ENCODE assay signal across 23 cellular contexts in the genomic region with DNA sequence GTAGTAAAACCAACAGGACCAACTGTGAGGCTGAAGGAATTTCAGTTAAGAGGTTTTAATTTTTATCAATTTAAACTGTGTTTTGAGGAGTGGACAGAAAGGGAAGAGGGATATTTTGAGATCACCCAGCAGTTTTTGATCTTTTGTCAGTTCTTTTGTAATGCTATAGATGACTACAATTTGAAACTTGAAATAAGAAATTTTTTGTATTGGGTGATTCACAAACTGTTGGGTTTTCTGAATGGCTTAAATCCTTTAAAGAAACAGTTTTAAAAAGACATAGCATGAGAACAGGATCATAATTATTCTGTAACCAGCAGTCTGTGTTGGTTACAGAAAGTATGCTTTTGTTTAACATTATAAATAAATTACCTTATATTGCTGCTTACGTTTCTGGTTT.
A peak's percentile ranks its signal among the peaks of the same experiment; 100 is the strongest.
DNase-seq lines count a peak whose midpoint lies in the region; ATAC-seq, FAIRE-seq and TF ChIP-seq lines count a peak whose summit lies in the region.
"Had no signal": no experiment of that assay in that cellular context is flagged by ENCODE, and none has a peak within 500 bp of the region (broad histone marks: within the 10 kb centered on the region; RNA-seq: fewer than 3 reads in every experiment).

No MANE protein-coding gene starts in this region.

- H3K4me2 ChIP-seq in GM12878 (ENCODE audit: control insufficient read depth, insufficient read depth) (no peak overlapping the region), skeletal muscle satellite cell (ENCODE audit: low read length) (peak overlapping the region; percentile 43)

- SMC1A ChIA-PET in GM12878 (lab: Charles Lee; ENCODE audit: uncharacterized antibody, unreplicated experiment) = interaction anchor here (1.2 kb wide), 1 partner anchor 32 kb away, joined by 4 read pairs; no protein-coding TSS in a partner anchor

- H3K27ac ChIP-seq in HUES48 (ENCODE audit: low read depth, low read length) (peak overlapping the region; percentile 4), GM12878 (ENCODE audit: control insufficient read depth, insufficient read depth) (no peak overlapping the region)
- H3K27ac ChIP-seq: esophagus muscularis mucosa, prostate gland had no signal

- H3K4me1 ChIP-seq in HUES48 (ENCODE audit: control insufficient read depth, insufficient read depth, low read length) (peaks cover 59% of the 10 kb centered on the region), GM12878 (ENCODE audit: control insufficient read depth, insufficient read depth, low read length) (peaks cover 26% of the 10 kb centered on the region), skeletal muscle satellite cell (ENCODE audit: control insufficient read depth, insufficient read depth, low read length) (peaks cover 45% of the 10 kb centered on the region)
- H3K4me1 ChIP-seq: prostate gland had no signal

- CTCF ChIA-PET in activated CD8-positive, alpha-beta T cell treated with anti-CD3 and anti-CD28 coated beads for 36 hours (lab: Charles Lee) = no interaction called here
- CTCF ChIA-PET in activated CD8-positive, alpha-beta T cell treated with anti-CD3 and anti-CD28 coated beads, Interleukin-2, amount 10 ng/mL, durations not matched to agents 7 days and 5 days (lab: Charles Lee) = interaction anchor here (0.9 to 1.4 kb wide), 3 partner anchors 9 to 46 kb away, joined by 3 read pairs; no protein-coding TSS in a partner anchor
- CTCF ChIA-PET in GM12878 (lab: Yijun Ruan, JAX) = no interaction called here

- TF ChIP-seq EP300 in GM12878 (IDR thresholded peaks at IDR 0.05; ENCODE audit: borderline replicate concordance in 1 of 2, control insufficient read depth in 1 of 2, low read depth in 2 of 2, low read length in 2 of 2) = no peak

- ATAC-seq in activated CD8-positive, alpha-beta T cell treated with anti-CD3 and anti-CD28 coated beads for 36 hours = peak; percentile 41
- ATAC-seq in activated CD8-positive, alpha-beta T cell treated with anti-CD3 and anti-CD28 coated beads, Interleukin-2, amount 10 ng/mL, durations not matched to agents 7 days and 5 days = no peak
- ATAC-seq in GM12878 (0 out of 3 replicates have a peak, but pooled peaks have one; percentile 6), HG02678 (IDR thresholded peaks at IDR 0.05; ENCODE audit: unreplicated experiment) (no peak)
- ATAC-seq: activated CD8-positive, alpha-beta memory T cell treated with anti-CD3 and anti-CD28 coated beads, Interleukin-2, amount 10 ng/mL, durations not matched to agents 7 days and 5 days; HCT116; naive thymus-derived CD8-positive, alpha-beta T cell had no signal

- H3K4me3 ChIP-seq in HUES48 (ENCODE audit: low read depth, low read length) (no peak overlapping the region), GM12878 (no peak overlapping the region), skeletal muscle satellite cell (ENCODE audit: low read length) (peak overlapping the region; percentile 25)
- H3K4me3 ChIP-seq: esophagus muscularis mucosa, heart right ventricle, prostate gland had no signal

- intact Hi-C loops in activated CD8-positive, alpha-beta T cell treated with anti-CD3 and anti-CD28 coated beads for 36 hours (cut with micrococcal nuclease) = loop anchor here (10.0 kb wide), 1 partner anchor 51 kb away; no protein-coding TSS in a partner anchor
- intact Hi-C loops in GM12878 (cut with micrococcal nuclease; ENCODE audit: unreplicated experiment) = no loop called here

- H4K20me1 ChIP-seq in GM12878 (ENCODE audit: control insufficient read depth, insufficient read depth) = no peaks in the 10 kb centered on the region

- no peaks in the 10 kb centered on the region for H3K9me3 ChIP-seq in HUES48 (ENCODE audit: control insufficient read depth, insufficient read depth, low read length)
- peaks cover under 1% of the 10 kb centered on the region; the same call in 1 of the 3 replicates for H3K9me3 ChIP-seq in GM12878 (replicated peaks; ENCODE audit: control insufficient read depth, insufficient read depth, low read length)
- no peaks in the 10 kb centered on the region for H3K9me3 ChIP-seq in skeletal muscle satellite cell (replicated peaks; ENCODE audit: low read length)
- H3K9me3 ChIP-seq: esophagus muscularis mucosa, heart right ventricle, prostate gland had no signal

- H3K36me3 Mint-ChIP-seq in activated CD8-positive, alpha-beta T cell treated with anti-CD3 and anti-CD28 coated beads for 36 hours (ENCODE audit: low read depth) = no peaks in the 10 kb centered on the region
- no peaks in the 10 kb centered on the region for H3K36me3 Mint-ChIP-seq in activated CD8-positive, alpha-beta T cell treated with anti-CD3 and anti-CD28 coated beads, Interleukin-2, amount 10 ng/mL, durations not matched to agents 7 days and 5 days (ENCODE audit: low read depth)
- H3K36me3 Mint-ChIP-seq: CD8-positive, alpha-beta memory T cell; naive thymus-derived CD8-positive, alpha-beta T cell; stimulated activated effector memory CD8-positive, alpha-beta T cell treated with anti-CD3 and anti-CD28 coated beads, Interleukin-12 subunit alpha, Interleukin-12 subunit beta, amount 100 ng/mL, for 72 hours; type B pancreatic cell had no signal

- no peak overlapping the region for H3K9ac ChIP-seq in HUES48 (ENCODE audit: low read depth, low read length)
- no peak overlapping the region for H3K9ac ChIP-seq in GM12878 (ENCODE audit: control insufficient read depth, insufficient read depth, low read length)
- peak overlapping the region; percentile 47 for H3K9ac ChIP-seq in skeletal muscle satellite cell (ENCODE audit: low read depth, low read length)

- TF ChIP-seq CTCF in activated CD8-positive, alpha-beta T cell treated with anti-CD3 and anti-CD28 coated beads for 36 hours (IDR thresholded peaks at IDR 0.05) = no peak
- TF ChIP-seq CTCF in GM12878 (IDR thresholded peaks at IDR 0.05 in 2 of 3, conservative IDR thresholded peaks at IDR 0.05 in 1 of 3; ENCODE audit: control insufficient read depth in 2 of 3, extremely low read depth in 1 of 3, insufficient read depth in 1 of 3, low read depth in 3 of 3, low read length in 3 of 3) = no peak

- H3K4me3 Mint-ChIP-seq in activated CD8-positive, alpha-beta T cell treated with anti-CD3 and anti-CD28 coated beads for 36 hours = no peak overlapping the region
- no peak overlapping the region for H3K4me3 Mint-ChIP-seq in activated CD8-positive, alpha-beta T cell treated with anti-CD3 and anti-CD28 coated beads, Interleukin-2, amount 10 ng/mL, durations not matched to agents 7 days and 5 days
- H3K4me3 Mint-ChIP-seq: activated CD8-positive, alpha-beta memory T cell treated with anti-CD3 and anti-CD28 coated beads, Interleukin-2, amount 10 ng/mL, durations not matched to agents 7 days and 5 days; CD8-positive, alpha-beta memory T cell; naive thymus-derived CD8-positive, alpha-beta T cell; stimulated activated effector memory CD8-positive, alpha-beta T cell treated with anti-CD3 and anti-CD28 coated beads, Interleukin-12 subunit alpha, Interleukin-12 subunit beta, amount 100 ng/mL, for 72 hours; type B pancreatic cell had no signal

- WGBS in GM12878 (ENCODE audit: insufficient coverage, insufficient replicate concordance, low lambda C conversion rate, missing lambda C conversion rate) = 93% methylated on average over 1 of the region's 1 CpG

- no peak for TF ChIP-seq POLR2A in GM12878 (IDR thresholded peaks at IDR 0.05; ENCODE audit: low read depth, low read length)

- peaks cover 65% of the 10 kb centered on the region for H3K4me1 Mint-ChIP-seq in activated CD8-positive, alpha-beta T cell treated with anti-CD3 and anti-CD28 coated beads for 36 hours (ENCODE audit: low read depth)
- H3K4me1 Mint-ChIP-seq in activated CD8-positive, alpha-beta T cell treated with anti-CD3 and anti-CD28 coated beads, Interleukin-2, amount 10 ng/mL, durations not matched to agents 7 days and 5 days (ENCODE audit: low read depth) = peaks cover 27% of the 10 kb centered on the region

- FAIRE-seq in GM12878 (lab: Jason Lieb, UNC) = no peak

- RAD21 ChIA-PET in GM12878 (lab: Charles Lee; ENCODE audit: unreplicated experiment) = interaction anchor here (1.0 to 1.4 kb wide), 2 partner anchors 21 to 59 kb away, joined by 3 read pairs; no protein-coding TSS in a partner anchor

- H3K27me3 ChIP-seq in HUES48 (ENCODE audit: control insufficient read depth, insufficient read depth, low read length) (no peaks in the 10 kb centered on the region), GM12878 (replicated peaks in 1 of 2; ENCODE audit: control insufficient read depth in 2 of 2, insufficient read depth in 2 of 2, low read length in 1 of 2) (no peaks in the 10 kb centered on the region), skeletal muscle satellite cell (ENCODE audit: control insufficient read depth, insufficient read depth, low read length) (no peaks in the 10 kb centered on the region)
- H3K27me3 ChIP-seq: esophagus muscularis mucosa, heart right ventricle had no signal

- no TSS peak for BruUV-seq in GM12878 (replicated peaks; lab: Mats Ljungman, UMichigan)

- no peaks in the 10 kb centered on the region for H3K9me3 Mint-ChIP-seq in activated CD8-positive, alpha-beta T cell treated with anti-CD3 and anti-CD28 coated beads for 36 hours
- no peaks in the 10 kb centered on the region for H3K9me3 Mint-ChIP-seq in activated CD8-positive, alpha-beta T cell treated with anti-CD3 and anti-CD28 coated beads, Interleukin-2, amount 10 ng/mL, durations not matched to agents 7 days and 5 days (ENCODE audit: insufficient read depth)
- H3K9me3 Mint-ChIP-seq: CD8-positive, alpha-beta memory T cell; naive thymus-derived CD8-positive, alpha-beta T cell; stimulated activated effector memory CD8-positive, alpha-beta T cell treated with anti-CD3 and anti-CD28 coated beads, Interleukin-12 subunit alpha, Interleukin-12 subunit beta, amount 100 ng/mL, for 72 hours; type B pancreatic cell had no signal

- in situ Hi-C loops in GM12878 (cut with MboI) = no loop called here

- H3K27me3 Mint-ChIP-seq in activated CD8-positive, alpha-beta T cell treated with anti-CD3 and anti-CD28 coated beads for 36 hours = no peaks in the 10 kb centered on the region
- no peaks in the 10 kb centered on the region for H3K27me3 Mint-ChIP-seq in activated CD8-positive, alpha-beta T cell treated with anti-CD3 and anti-CD28 coated beads, Interleukin-2, amount 10 ng/mL, durations not matched to agents 7 days and 5 days (ENCODE audit: low read depth)
- H3K27me3 Mint-ChIP-seq: activated CD8-positive, alpha-beta memory T cell treated with anti-CD3 and anti-CD28 coated beads, Interleukin-2, amount 10 ng/mL, durations not matched to agents 7 days and 5 days; brain; CD8-positive, alpha-beta memory T cell; naive thymus-derived CD8-positive, alpha-beta T cell; type B pancreatic cell had no signal

- H3K27ac Mint-ChIP-seq in activated CD8-positive, alpha-beta T cell treated with anti-CD3 and anti-CD28 coated beads for 36 hours = no peak overlapping the region
- no peak overlapping the region for H3K27ac Mint-ChIP-seq in activated CD8-positive, alpha-beta T cell treated with anti-CD3 and anti-CD28 coated beads, Interleukin-2, amount 10 ng/mL, durations not matched to agents 7 days and 5 days
- H3K27ac Mint-ChIP-seq: activated CD8-positive, alpha-beta memory T cell treated with anti-CD3 and anti-CD28 coated beads, Interleukin-2, amount 10 ng/mL, durations not matched to agents 7 days and 5 days; CD8-positive, alpha-beta memory T cell; stimulated activated effector memory CD8-positive, alpha-beta T cell treated with anti-CD3 and anti-CD28 coated beads, Interleukin-12 subunit alpha, Interleukin-12 subunit beta, amount 100 ng/mL, for 72 hours; type B pancreatic cell had no signal

- H3K36me3 ChIP-seq in HUES48 (ENCODE audit: control insufficient read depth, insufficient read depth, low read length) (no peaks in the 10 kb centered on the region), GM12878 (ENCODE audit: control insufficient read depth in 2 of 2, insufficient read depth in 2 of 2, low read length in 1 of 2) (no peaks in the 10 kb centered on the region), skeletal muscle satellite cell (ENCODE audit: insufficient read depth, low read length) (no peaks in the 10 kb centered on the region)
- H3K36me3 ChIP-seq: esophagus muscularis mucosa, heart right ventricle, prostate gland had no signal

- POLR2A ChIA-PET in activated CD8-positive, alpha-beta T cell treated with anti-CD3 and anti-CD28 coated beads for 36 hours (lab: Charles Lee) = interaction anchor here (1.0 kb wide), 1 partner anchor 68 kb away, joined by 6 read pairs; a partner anchor contains a TSS
- POLR2A ChIA-PET in activated CD8-positive, alpha-beta T cell treated with anti-CD3 and anti-CD28 coated beads, Interleukin-2, amount 10 ng/mL, durations not matched to agents 7 days and 5 days (lab: Charles Lee) = no interaction called here
- POLR2A ChIA-PET in GM12878 (lab: Charles Lee) = no interaction called here

- no peak overlapping the region for H2AFZ ChIP-seq in GM12878 (ENCODE audit: control insufficient read depth, low read depth, low read length)

- TF ChIP-seq RAD21 in GM12878 (IDR thresholded peaks at IDR 0.05; ENCODE audit: insufficient read depth, low read depth, low read length) = no peak

- H3K79me2 ChIP-seq in GM12878 (ENCODE audit: control insufficient read depth, insufficient read depth, low read length) = peaks cover 15% of the 10 kb centered on the region

- DNase-seq in activated CD8-positive, alpha-beta T cell treated with anti-CD3 and anti-CD28 coated beads for 36 hours = no peak
- no peak for DNase-seq in activated CD8-positive, alpha-beta T cell treated with anti-CD3 and anti-CD28 coated beads, Interleukin-2, amount 10 ng/mL, durations not matched to agents 7 days and 5 days
- DNase-seq in GM12878 (ENCODE audit: low read depth, low spot score) (no peak), germinal center (ENCODE audit: low spot score) (no peak), NOMO-1 (lab: John Stamatoyannopoulos, UW; ENCODE audit: unreplicated experiment in 2 of 2) (no peak)
- DNase-seq: activated CD4-positive, CD25-positive, alpha-beta regulatory T cell; activated CD8-positive, alpha-beta memory T cell treated with anti-CD3 and anti-CD28 coated beads, Interleukin-2, amount 10 ng/mL, durations not matched to agents 7 days and 5 days; activated naive CD4-positive, alpha-beta T cell treated with Interleukin-2 at 50 U/mL for 16 hours; CD8-positive, alpha-beta memory T cell; DMS79 treated with DMSO at 0.1 percent for 48 hours; heart right ventricle; naive thymus-derived CD8-positive, alpha-beta T cell; NCI-H187; NCI-H446 had no signal

Comparison
In these comparisons a context has a peak if more than half of its experiments do, and no peak if none do; other contexts are left out.
1. ATAC-seq: peak in activated CD8-positive, alpha-beta T cell treated with anti-CD3 and anti-CD28 coated beads for 36 hours (single experiment) and GM12878 (single experiment); none in activated CD8-positive, alpha-beta T cell treated with anti-CD3 and anti-CD28 coated beads, Interleukin-2, amount 10 ng/mL, durations not matched to agents 7 days and 5 days (single experiment) and HG02678 (single experiment).